34 cellular contexts compared by ENCODE assay signal in the genomic region with DNA sequence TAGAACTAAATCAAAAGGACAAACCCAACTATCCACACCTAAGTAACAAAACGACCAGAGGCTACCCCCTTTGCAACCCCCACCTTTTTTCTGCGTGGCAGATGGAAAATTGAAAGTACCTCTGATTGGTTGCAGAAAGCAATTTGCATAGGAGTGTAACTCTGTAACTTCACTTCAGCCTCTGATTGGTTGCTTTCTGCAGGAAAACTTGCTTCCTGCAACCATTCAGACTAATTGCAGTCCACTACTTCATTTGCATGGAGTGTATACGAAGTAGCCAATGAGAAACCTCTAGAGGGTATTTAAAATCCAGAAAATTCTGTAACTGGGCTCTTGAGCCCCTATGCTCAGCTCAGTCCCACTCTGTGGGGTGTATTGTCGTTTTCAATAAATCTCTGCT.
"Had no signal": no experiment of that assay in that cellular context is flagged by ENCODE, and none has a peak within 500 bp of the region (broad histone marks: within the 10 kb centered on the region; RNA-seq: fewer than 3 reads in every experiment).

No MANE protein-coding gene starts in this region.

- H3K4me3 ChIP-seq: heart left ventricle, right atrium auricular region, smooth muscle cell, stomach, thyroid gland had no signal

- H3K9me3 Mint-ChIP-seq: activated CD4-positive, alpha-beta memory T cell treated with anti-CD3 and anti-CD28 coated beads for 36 hours; activated CD4-positive, alpha-beta T cell treated with anti-CD3 and anti-CD28 coated beads, Interleukin-2, amount 10 ng/mL, durations not matched to agents 24 days and 14 days; activated naive CD4-positive, alpha-beta T cell treated with anti-CD3 and anti-CD28 coated beads for 36 hours; activated naive CD8-positive, alpha-beta T cell treated with anti-CD3 and anti-CD28 coated beads for 36 hours; activated T-helper 1 cell treated with anti-CD3 and anti-CD28 coated beads, Interleukin-12 subunit alpha, Interleukin-12 subunit beta, Interleukin-2, Interleukin-4 antibody, amounts not matched to agents 30 ng/mL and 10 ng/mL and 1 ng/mL, durations not matched to agents 14 hours and 24 hours and 36 hours; effector memory CD8-positive, alpha-beta T cell; immature natural killer cell; naive thymus-derived CD8-positive, alpha-beta T cell; neural crest cell; stimulated activated memory B cell treated with anti-CD40 and anti-IgM and Interleukin-4, amounts not matched to agents 10 μg/mL and 1 μg/mL and 100 μg/mL, for 72 hours had no signal

- ATAC-seq: effector memory CD8-positive, alpha-beta T cell; heart left ventricle; left colon; naive thymus-derived CD8-positive, alpha-beta T cell; stimulated activated memory B cell treated with anti-CD40 and anti-IgM and Interleukin-4, amounts not matched to agents 10 μg/mL and 1 μg/mL and 100 μg/mL, for 72 hours had no signal

- H3K27me3 ChIP-seq: right atrium auricular region, thyroid gland had no signal

- FAIRE-seq: kidney, TTC549 had no signal

- H3K27ac Mint-ChIP-seq: activated CD4-positive, alpha-beta memory T cell treated with anti-CD3 and anti-CD28 coated beads for 36 hours; activated CD4-positive, alpha-beta T cell treated with anti-CD3 and anti-CD28 coated beads, Interleukin-2, amount 10 ng/mL, durations not matched to agents 24 days and 14 days; activated naive CD4-positive, alpha-beta T cell treated with anti-CD3 and anti-CD28 coated beads for 36 hours; activated naive CD8-positive, alpha-beta T cell treated with anti-CD3 and anti-CD28 coated beads for 36 hours; activated T-helper 1 cell treated with anti-CD3 and anti-CD28 coated beads, Interleukin-12 subunit alpha, Interleukin-12 subunit beta, Interleukin-2, Interleukin-4 antibody, amounts not matched to agents 30 ng/mL and 10 ng/mL and 1 ng/mL, durations not matched to agents 14 hours and 24 hours and 36 hours; effector memory CD8-positive, alpha-beta T cell; immature natural killer cell; mesothelial cell of epicardium; naive thymus-derived CD8-positive, alpha-beta T cell; stimulated activated memory B cell treated with anti-CD40 and anti-IgM and Interleukin-4, amounts not matched to agents 10 μg/mL and 1 μg/mL and 100 μg/mL, for 72 hours had no signal

- H3K27ac ChIP-seq: heart left ventricle, right atrium auricular region, stomach, thyroid gland, VCaP had no signal

- H3K4me1 Mint-ChIP-seq: activated CD4-positive, alpha-beta T cell treated with anti-CD3 and anti-CD28 coated beads, Interleukin-2, amount 10 ng/mL, durations not matched to agents 24 days and 14 days; activated naive CD8-positive, alpha-beta T cell treated with anti-CD3 and anti-CD28 coated beads for 36 hours; immature natural killer cell; neural crest cell had no signal

- H3K4me2 ChIP-seq: smooth muscle cell had no signal

- H3K9me3 ChIP-seq: heart left ventricle, right atrium auricular region, stomach, thyroid gland had no signal

- H3K36me3 ChIP-seq: heart left ventricle, right atrium auricular region, stomach, thyroid gland had no signal

- H3K4me1 ChIP-seq: heart left ventricle, right atrium auricular region, stomach, thyroid gland had no signal

- H3K4me3 Mint-ChIP-seq: activated CD4-positive, alpha-beta memory T cell treated with anti-CD3 and anti-CD28 coated beads for 36 hours; activated CD4-positive, alpha-beta T cell treated with anti-CD3 and anti-CD28 coated beads, Interleukin-2, amount 10 ng/mL, durations not matched to agents 24 days and 14 days; activated naive CD4-positive, alpha-beta T cell treated with anti-CD3 and anti-CD28 coated beads for 36 hours; activated naive CD8-positive, alpha-beta T cell treated with anti-CD3 and anti-CD28 coated beads for 36 hours; activated T-helper 1 cell treated with anti-CD3 and anti-CD28 coated beads, Interleukin-12 subunit alpha, Interleukin-12 subunit beta, Interleukin-2, Interleukin-4 antibody, amounts not matched to agents 30 ng/mL and 10 ng/mL and 1 ng/mL, durations not matched to agents 14 hours and 24 hours and 36 hours; effector memory CD8-positive, alpha-beta T cell; immature natural killer cell; mesothelial cell of epicardium; naive thymus-derived CD8-positive, alpha-beta T cell; neural crest cell; stimulated activated memory B cell treated with anti-CD40 and anti-IgM and Interleukin-4, amounts not matched to agents 10 μg/mL and 1 μg/mL and 100 μg/mL, for 72 hours had no signal

- DNase-seq: activated CD4-positive, alpha-beta memory T cell treated with anti-CD3 and anti-CD28 coated beads for 36 hours; activated CD4-positive, alpha-beta T cell treated with anti-CD3 and anti-CD28 coated beads, Interleukin-2, amount 10 ng/mL, durations not matched to agents 24 days and 14 days; activated CD4-positive, CD25-positive, alpha-beta regulatory T cell treated with anti-CD3 and anti-CD28 coated beads, Interleukin-2, amount 50 U/mL, for 72 hours; activated CD8-positive, alpha-beta memory T cell treated with anti-CD3 and anti-CD28 coated beads, Interleukin-2, amount 50 U/mL, for 4 hours; activated effector memory CD4-positive, alpha-beta T cell treated with anti-CD3 and anti-CD28 coated beads, Interleukin-2, amount 50 U/mL, for 16 hours; activated naive CD4-positive, alpha-beta T cell treated with anti-CD3 and anti-CD28 coated beads for 36 hours; activated naive CD8-positive, alpha-beta T cell treated with anti-CD3 and anti-CD28 coated beads for 36 hours; activated T-cell treated with anti-CD3 and anti-CD28 coated beads, Interleukin-2, amount 50 U/mL, for 1 hour; amygdala; caudate nucleus; cortex of kidney; effector memory CD8-positive, alpha-beta T cell; erythroblast; heart left ventricle; hypothalamus; immature natural killer cell; kidney; left colon; naive thymus-derived CD8-positive, alpha-beta T cell; occipital lobe; stimulated activated CD4-positive, alpha-beta T cell treated with anti-CD3 and anti-CD28 coated beads, Interleukin-1b, Interleukin-23, amount 100 ng/mL, for 48 hours; stimulated activated CD4-positive, alpha-beta T cell treated with anti-CD3 and anti-CD28 coated beads, Interleukin-4, amount 100 ng/mL, for 4 hours; stimulated activated CD8-positive, alpha-beta memory T cell treated with anti-CD3 and anti-CD28 coated beads, Interleukin-4, amount 100 ng/mL, for 48 hours; stomach; T-helper 9 cell; thyroid gland had no signal

- H3K36me3 Mint-ChIP-seq: activated CD4-positive, alpha-beta memory T cell treated with anti-CD3 and anti-CD28 coated beads for 36 hours; activated naive CD8-positive, alpha-beta T cell treated with anti-CD3 and anti-CD28 coated beads for 36 hours; immature natural killer cell; naive thymus-derived CD8-positive, alpha-beta T cell; stimulated activated memory B cell treated with anti-CD40 and anti-IgM and Interleukin-4, amounts not matched to agents 10 μg/mL and 1 μg/mL and 100 μg/mL, for 72 hours had no signal
